1 cellular context compared by ENCODE assay signal in genomic region chr5:42811591-42812392, GRCh38.
TF ChIP-seq lines count a peak whose summit lies in the region.

A gene with protein sequence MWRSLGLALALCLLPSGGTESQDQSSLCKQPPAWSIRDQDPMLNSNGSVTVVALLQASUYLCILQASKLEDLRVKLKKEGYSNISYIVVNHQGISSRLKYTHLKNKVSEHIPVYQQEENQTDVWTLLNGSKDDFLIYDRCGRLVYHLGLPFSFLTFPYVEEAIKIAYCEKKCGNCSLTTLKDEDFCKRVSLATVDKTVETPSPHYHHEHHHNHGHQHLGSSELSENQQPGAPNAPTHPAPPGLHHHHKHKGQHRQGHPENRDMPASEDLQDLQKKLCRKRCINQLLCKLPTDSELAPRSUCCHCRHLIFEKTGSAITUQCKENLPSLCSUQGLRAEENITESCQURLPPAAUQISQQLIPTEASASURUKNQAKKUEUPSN (minus strand): TSS chr5:42811892. CDS start chr5:42808353, 3,539 bp downstream.

TF ChIP-seq in HCT116, 20 proteins besides CTCF, POLR2A, EP300 and RAD21 (continued from another document):
- TF ChIP-seq ZFX (IDR thresholded peaks at IDR 0.05) (no peak), ZNF274 (IDR thresholded peaks at IDR 0.05; ENCODE audit: low read depth, low read length) (no peak), TCF7L2 (IDR thresholded peaks at IDR 0.05; ENCODE audit: borderline replicate concordance, extremely low read depth, insufficient read depth, insufficient read length) (no peak)
- TF ChIP-seq, protein P1, sequence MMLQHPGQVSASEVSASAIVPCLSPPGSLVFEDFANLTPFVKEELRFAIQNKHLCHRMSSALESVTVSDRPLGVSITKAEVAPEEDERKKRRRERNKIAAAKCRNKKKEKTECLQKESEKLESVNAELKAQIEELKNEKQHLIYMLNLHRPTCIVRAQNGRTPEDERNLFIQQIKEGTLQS (IDR thresholded peaks at IDR 0.05): no peak
